Comparison of ENCODE assay signal across 8 cellular contexts in the genomic region with DNA sequence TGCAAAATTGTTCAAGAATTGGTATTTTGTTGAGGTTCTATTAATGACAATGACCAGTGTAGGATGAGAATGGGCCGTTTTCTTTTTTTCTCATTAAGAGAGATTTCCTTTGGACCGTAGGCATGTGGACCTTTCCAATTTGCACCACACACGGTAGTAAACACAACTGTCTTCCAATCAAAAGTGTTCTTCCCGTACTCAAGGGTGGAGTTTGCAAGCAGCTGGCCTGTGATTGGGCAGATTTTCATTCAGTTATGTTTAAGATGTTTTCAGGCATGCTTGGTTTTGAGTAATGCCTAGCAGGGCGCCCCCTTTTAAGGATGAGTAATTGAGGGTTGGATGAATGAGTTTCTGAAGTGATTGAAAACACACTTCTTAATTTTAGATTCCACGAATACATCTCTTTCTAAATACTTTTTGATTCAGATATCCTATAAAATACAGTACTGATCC. TPM values are rescaled to one million over a fixed set of nuclear protein-coding genes. Genes with fewer than 3 reads are reported as not detected.
A peak's percentile ranks its signal among the peaks of the same experiment; 100 is the strongest.
DNase-seq lines count a peak whose midpoint lies in the region; ATAC-seq lines count a peak whose summit lies in the region.

No MANE protein-coding gene starts in this region.

- no peaks in the 10 kb centered on the region for H3K27me3 ChIP-seq in H7 (ENCODE audit: control insufficient read depth, insufficient read depth, low read length)

- peak; percentile 87 for DNase-seq in EH (ENCODE audit: low read depth)
- DNase-seq in H7, result peak; percentile 80
- peak; percentile 22 for DNase-seq in NCI-H526 treated with DMSO at 0.1 percent for 48 hours (lab: John Stamatoyannopoulos, UW)
- peak; percentile 57 for DNase-seq in activated CD8-positive, alpha-beta T cell treated with anti-CD3 and anti-CD28 coated beads, Interleukin-2, amount 10 ng/mL, durations not matched to agents 7 days and 5 days
- DNase-seq in non-pigmented ciliary epithelial cell (ENCODE audit: low read depth), result peak; percentile 74
- DNase-seq in mesenteric fat pad (ENCODE audit: low spot score), result no peak

- ATAC-seq in activated CD8-positive, alpha-beta T cell treated with anti-CD3 and anti-CD28 coated beads, Interleukin-2, amount 10 ng/mL, durations not matched to agents 7 days and 5 days, result peak; percentile 16
- peak; percentile 7 for ATAC-seq in esophagus mucosa
- no peak for ATAC-seq in HG02970 (IDR thresholded peaks at IDR 0.05; ENCODE audit: low FRiP score, unreplicated experiment)

- no peak overlapping the region for H3K27ac Mint-ChIP-seq in activated CD8-positive, alpha-beta T cell treated with anti-CD3 and anti-CD28 coated beads, Interleukin-2, amount 10 ng/mL, durations not matched to agents 7 days and 5 days

- H3K36me3 ChIP-seq in H7 (replicated peaks; ENCODE audit: control insufficient read depth, insufficient read depth, low read length), result no peaks in the 10 kb centered on the region

- CTCF ChIA-PET in activated CD8-positive, alpha-beta T cell treated with anti-CD3 and anti-CD28 coated beads, Interleukin-2, amount 10 ng/mL, durations not matched to agents 7 days and 5 days (lab: Charles Lee), result interaction anchor here (0.8 to 7.3 kb wide), 13 partner anchors 15 to 386 kb away, joined by 3 to 430 read pairs (median 5); a partner anchor contains a TSS

- peak overlapping the region; percentile 94 for H3K4me3 Mint-ChIP-seq in activated CD8-positive, alpha-beta T cell treated with anti-CD3 and anti-CD28 coated beads, Interleukin-2, amount 10 ng/mL, durations not matched to agents 7 days and 5 days

- peaks cover 7% of the 10 kb centered on the region for H3K9me3 Mint-ChIP-seq in activated CD8-positive, alpha-beta T cell treated with anti-CD3 and anti-CD28 coated beads, Interleukin-2, amount 10 ng/mL, durations not matched to agents 7 days and 5 days (ENCODE audit: insufficient read depth)

- H3K36me3 Mint-ChIP-seq in activated CD8-positive, alpha-beta T cell treated with anti-CD3 and anti-CD28 coated beads, Interleukin-2, amount 10 ng/mL, durations not matched to agents 7 days and 5 days (ENCODE audit: low read depth), result peaks cover 30% of the 10 kb centered on the region

- H3K27me3 Mint-ChIP-seq in activated CD8-positive, alpha-beta T cell treated with anti-CD3 and anti-CD28 coated beads, Interleukin-2, amount 10 ng/mL, durations not matched to agents 7 days and 5 days (ENCODE audit: low read depth), result no peaks in the 10 kb centered on the region

- peaks cover 45% of the 10 kb centered on the region for H3K4me1 Mint-ChIP-seq in activated CD8-positive, alpha-beta T cell treated with anti-CD3 and anti-CD28 coated beads, Interleukin-2, amount 10 ng/mL, durations not matched to agents 7 days and 5 days (ENCODE audit: low read depth)

- no peak overlapping the region for H3K4me3 ChIP-seq in H7 (ENCODE audit: insufficient read depth, low read depth, low read length)

- POLR2A ChIA-PET in activated CD8-positive, alpha-beta T cell treated with anti-CD3 and anti-CD28 coated beads, Interleukin-2, amount 10 ng/mL, durations not matched to agents 7 days and 5 days (lab: Charles Lee), result interaction anchor here (0.6 to 6.9 kb wide), 6 partner anchors 16 to 211 kb away, joined by 3 to 113 read pairs (median 13); a partner anchor contains a TSS

RNA-seq across cellular contexts. Expression of a gene that starts 2.5 kb away (rescaled TPM):
- 55.6 and 74.8 TPM in 2 replicates for total RNA-seq in H7 (2014; rRNA removed; shearing (Covaris generic))
- 10 to 100 TPM; 53.1 to 55.0 TPM for total RNA-seq in activated CD8-positive, alpha-beta T cell treated with anti-CD3 and anti-CD28 coated beads, Interleukin-2, amount 10 ng/mL, durations not matched to agents 7 days and 5 days
- total RNA-seq in esophagus mucosa (32.1 TPM), mesenteric fat pad (54.1 TPM)

RNA-seq across cellular contexts. Expression of a gene that starts 16.9 kb away (rescaled TPM):
- total RNA-seq in H7 (2014; rRNA removed; shearing (Covaris generic)), result 70.4 and 74.5 TPM in 2 replicates
- 10 to 100 TPM; 26.9 to 29.9 TPM for total RNA-seq in activated CD8-positive, alpha-beta T cell treated with anti-CD3 and anti-CD28 coated beads, Interleukin-2, amount 10 ng/mL, durations not matched to agents 7 days and 5 days
- total RNA-seq in esophagus mucosa (12.6 TPM), mesenteric fat pad (25.7 TPM)

RNA-seq across cellular contexts. Expression of a gene that starts 23.3 kb away (rescaled TPM):
- 36.0 and 38.7 TPM in 2 replicates for total RNA-seq in H7 (2014; rRNA removed; shearing (Covaris generic))
- 10 to 100 TPM; 15.0 to 18.3 TPM for total RNA-seq in activated CD8-positive, alpha-beta T cell treated with anti-CD3 and anti-CD28 coated beads, Interleukin-2, amount 10 ng/mL, durations not matched to agents 7 days and 5 days
- total RNA-seq in esophagus mucosa (2.7 TPM), mesenteric fat pad (not detected)
